Comparison of ENCODE assay signal across 12 cellular contexts in genomic region chr11:57001674-57002401, GRCh38. TPM values are rescaled to one million over a fixed set of nuclear protein-coding genes. Genes with fewer than 3 reads are reported as not detected.
A peak's percentile ranks its signal among the peaks of the same experiment; 100 is the strongest.
DNase-seq lines count a peak whose midpoint lies in the region; ATAC-seq and TF ChIP-seq lines count a peak whose summit lies in the region.
"Had no signal": no experiment of that assay in that cellular context is flagged by ENCODE, and none has a peak within 500 bp of the region (broad histone marks: within the 10 kb centered on the region; RNA-seq: fewer than 3 reads in every experiment).

No MANE protein-coding gene starts in this region.

- TF ChIP-seq RAD21 in HCT116 (IDR thresholded peaks at IDR 0.05; ENCODE audit: low read depth), result peak; percentile 43

- no peaks in the 10 kb centered on the region for H3K9me2 ChIP-seq in HCT116 (ENCODE audit: insufficient read depth)

- H3K4me1 ChIP-seq in HCT116 (ENCODE audit: control insufficient read depth in 1 of 2, insufficient read depth in 2 of 2, low read length in 2 of 2), result no peaks in the 10 kb centered on the region
- no peaks in the 10 kb centered on the region for H3K4me1 ChIP-seq in adipocyte (ENCODE audit: control insufficient read depth, insufficient read depth, low read length)
- no peaks in the 10 kb centered on the region for H3K4me1 ChIP-seq in colonic mucosa

- H3K27me3 ChIP-seq in HCT116 (ENCODE audit: insufficient read depth, low read length) (no peaks in the 10 kb centered on the region), adipocyte (replicated peaks; ENCODE audit: control insufficient read depth, insufficient read depth, low read length) (peaks cover 17% of the 10 kb centered on the region), H7 (ENCODE audit: control insufficient read depth, insufficient read depth, low read length) (no peaks in the 10 kb centered on the region), colonic mucosa (no peaks in the 10 kb centered on the region)

- CTCF ChIA-PET in HCT116 (lab: Charles Lee), result interaction anchor here (0.8 kb wide), 1 partner anchor 247 kb away, joined by 3 read pairs; no protein-coding TSS in a partner anchor

- H3K27ac ChIP-seq in HCT116 (ENCODE audit: low read depth, low read length) (no peak overlapping the region), colonic mucosa (no peak overlapping the region)

- no peak overlapping the region for H3K4me3 ChIP-seq in AG10803 (ENCODE audit: low read length)
- H3K4me3 ChIP-seq in HCT116 (replicated peaks in 1 of 2; ENCODE audit: low read depth in 1 of 2, low read length in 2 of 2), result no peak overlapping the region
- H3K4me3 ChIP-seq in adipocyte (ENCODE audit: low read length), result no peak overlapping the region
- peak overlapping the region; percentile 24; the same call in 1 of the 2 replicates for H3K4me3 ChIP-seq in iPS-18c (ENCODE audit: insufficient read depth, low read depth, low read length)
- H3K4me3 ChIP-seq in H7 (ENCODE audit: insufficient read depth, low read depth, low read length), result no peak overlapping the region
- H3K4me3 ChIP-seq in colonic mucosa, result no peak overlapping the region

- TF ChIP-seq POLR2A in HCT116 (IDR thresholded peaks at IDR 0.05; ENCODE audit: borderline replicate concordance, extremely low read depth, insufficient read depth, insufficient read length), result no peak

- DNase-seq in AG10803 (ENCODE audit: low read depth) (no peak), HCT116 (ENCODE audit: low read depth, low spot score) (no peak), adipocyte (ENCODE audit: low read depth) (peak; percentile 6), H7 (no peak), left lobe of liver (ENCODE audit: low spot score) (no peak), NCI-H2107 treated with DMSO at 0.1 percent for 48 hours (lab: John Stamatoyannopoulos, UW; ENCODE audit: unreplicated experiment) (no peak), colonic mucosa (no peak)
- DNase-seq: small intestine had no signal

- POLR2A ChIA-PET in HCT116 (lab: Charles Lee), result no interaction called here

- no TSS peak for BruUV-seq in HCT116 (replicated peaks; lab: Mats Ljungman, UMichigan)

- no peak overlapping the region for H2AFZ ChIP-seq in HCT116 (ENCODE audit: low read depth, low read length, poor library complexity, severe bottlenecking)

- intact Hi-C loops in HCT116 (cut with micrococcal nuclease), result loop anchor here (5.0 kb wide), 1 partner anchor 245 kb away; no protein-coding TSS in a partner anchor
- intact Hi-C loops in colonic mucosa (cut with DNase I), result no loop called here

- no peak overlapping the region for H3K4me2 ChIP-seq in HCT116 (ENCODE audit: low read length)

- H3K9ac ChIP-seq in HCT116 (ENCODE audit: low read length) (no peak overlapping the region), adipocyte (ENCODE audit: low read length) (no peak overlapping the region), colonic mucosa (ENCODE audit: low read depth in 2 of 2, low read length in 2 of 2) (no peak overlapping the region)

- ATAC-seq in HCT116 (peak; percentile 62; the same call in 1 of the 2 replicates), left lobe of liver (no peak)

- TF ChIP-seq CTCF in AG10803 (conservative IDR thresholded peaks at IDR 0.05; ENCODE audit: low read length), result peak; percentile 46
- TF ChIP-seq CTCF in HCT116 (IDR thresholded peaks at IDR 0.05 in 2 of 3, conservative IDR thresholded peaks at IDR 0.05 in 1 of 3; ENCODE audit: borderline replicate concordance in 1 of 3, insufficient read depth in 1 of 3, low read depth in 2 of 3, low read length in 2 of 3), result peak; percentile 11 to 67 (median 41); a peak in 4 of 6 replicates
- no peak for TF ChIP-seq CTCF in colonic mucosa (IDR thresholded peaks at IDR 0.05)

- H3K79me2 ChIP-seq in HCT116 (ENCODE audit: insufficient read depth, low read length), result no peaks in the 10 kb centered on the region

- H3K9me3 ChIP-seq in HCT116 (ENCODE audit: control insufficient read depth in 1 of 2, insufficient read depth in 1 of 2, low read depth in 1 of 2, low read length in 2 of 2) (peaks cover 3 to 7% of the 10 kb centered on the region in 2 experiments; a peak in 2 of 4 replicates), adipocyte (ENCODE audit: control insufficient read depth, low read length) (peaks cover 12% of the 10 kb centered on the region), iPS-18c (ENCODE audit: control insufficient read depth, insufficient read depth, low read length) (peaks cover 7% of the 10 kb centered on the region), colonic mucosa (no peaks in the 10 kb centered on the region)

- H4K20me1 ChIP-seq in HCT116 (ENCODE audit: insufficient read depth), result no peaks in the 10 kb centered on the region

- RAD21 ChIA-PET in HCT116 (lab: Charles Lee; ENCODE audit: low non-redundant PET in 1 of 2, low total read pairs in 2 of 2, uncharacterized antibody in 2 of 2, unreplicated experiment in 2 of 2), result no interaction called here

- no peaks in the 10 kb centered on the region for H3K36me3 ChIP-seq in HCT116 (ENCODE audit: control insufficient read depth in 1 of 2, insufficient read depth in 2 of 2, low read length in 2 of 2)
- no peaks in the 10 kb centered on the region for H3K36me3 ChIP-seq in adipocyte (ENCODE audit: control insufficient read depth, insufficient read depth, low read length, severe bottlenecking)
- no peaks in the 10 kb centered on the region for H3K36me3 ChIP-seq in H7 (replicated peaks; ENCODE audit: control insufficient read depth, insufficient read depth, low read length)
- H3K36me3 ChIP-seq in colonic mucosa, result no peaks in the 10 kb centered on the region

TF ChIP-seq in HCT116, 20 proteins besides CTCF, POLR2A, EP300 and RAD21:
- TF ChIP-seq REST (IDR thresholded peaks at IDR 0.05; ENCODE audit: low read depth) (no peak), EZH2phosphoT487 (IDR thresholded peaks at IDR 0.05; ENCODE audit: borderline replicate concordance) (no peak), SRF (IDR thresholded peaks at IDR 0.05; ENCODE audit: low read depth) (no peak), SIN3A (IDR thresholded peaks at IDR 0.05; ENCODE audit: low read depth) (no peak), JUND (IDR thresholded peaks at IDR 0.05) (no peak), MAX (IDR thresholded peaks at IDR 0.05) (no peak), TCF7L2 (IDR thresholded peaks at IDR 0.05; ENCODE audit: borderline replicate concordance, extremely low read depth, insufficient read depth, insufficient read length) (no peak), ELF1 (IDR thresholded peaks at IDR 0.05; ENCODE audit: borderline replicate concordance, low read depth) (no peak), ZNF274 (IDR thresholded peaks at IDR 0.05; ENCODE audit: low read depth, low read length) (no peak), CEBPB (IDR thresholded peaks at IDR 0.05; ENCODE audit: low read depth) (no peak)
TF ChIP-seq in HCT116: peak in this region for 0.

RNA-seq across cellular contexts. Expression of gene OR5AK2, which starts 13.1 kb away (rescaled TPM):
- not detected for total RNA-seq in HCT116 (2021; ENCODE audit: unreplicated experiment)
- polyA plus RNA-seq in HCT116 (2012), result not detected in 2 replicates
- not detected in 2 replicates for total RNA-seq in H7 (2014; rRNA removed; shearing (Covaris generic))
- not detected for total RNA-seq in left lobe of liver
- not detected for total RNA-seq in colonic mucosa
- total RNA-seq: glomerular endothelial cell; M059J; T-helper 2 cell treated with Interferon-gamma antibody and Interleukin-4, amounts not matched to agents 100 ng/mL and 5 ng/mL, for 36 hours had no signal
- polyA plus RNA-seq: small intestine had no signal
